In genomic region chr16:18969050-18969854, GRCh38 we compare ENCODE assay signal across 9 cellular contexts. TPM values are rescaled to one million over a fixed set of nuclear protein-coding genes. Genes with fewer than 3 reads are reported as not detected.
DNase-seq lines count a peak whose midpoint lies in the region; ATAC-seq and TF ChIP-seq lines count a peak whose summit lies in the region.
"Had no signal": no experiment of that assay in that cellular context is flagged by ENCODE, and none has a peak within 500 bp of the region (broad histone marks: within the 10 kb centered on the region; RNA-seq: fewer than 3 reads in every experiment).

No MANE protein-coding gene starts in this region.

- peaks cover 6% of the 10 kb centered on the region for H3F3A ChIP-seq in neural progenitor cell (ENCODE audit: low read depth)

- H3K4me3 Mint-ChIP-seq in activated T-helper 17 cell treated with anti-CD3 and anti-CD28 coated beads, Interleukin-2, amount 50 U/mL, for 72 hours, result peak overlapping the region; percentile 52
- peak overlapping the region; percentile 42 for H3K4me3 Mint-ChIP-seq in neural progenitor cell
- peak overlapping the region; percentile 38 for H3K4me3 Mint-ChIP-seq in stimulated activated naive CD8-positive, alpha-beta T cell treated with anti-CD3 and anti-CD28 coated beads, Interleukin-15, Interleukin-2, amounts not matched to agents 100 ng/mL and 50 ng/mL, for 24 hours

- peak; percentile 49 for DNase-seq in DMS153 treated with DMSO at 0.1 percent for 48 hours (lab: John Stamatoyannopoulos, UW; ENCODE audit: unreplicated experiment)
- peak; percentile 74 for DNase-seq in RKO (ENCODE audit: low spot score)
- DNase-seq in fibroblast of the conjunctiva (ENCODE audit: low read depth), result peak; percentile 72
- DNase-seq in neural progenitor cell (ENCODE audit: low spot score), result peak; percentile 88

- no peaks in the 10 kb centered on the region for H3K36me3 Mint-ChIP-seq in activated T-helper 17 cell treated with anti-CD3 and anti-CD28 coated beads, Interleukin-2, amount 50 U/mL, for 72 hours (ENCODE audit: low read depth)
- H3K36me3 Mint-ChIP-seq in neural progenitor cell, result no peaks in the 10 kb centered on the region
- no peaks in the 10 kb centered on the region for H3K36me3 Mint-ChIP-seq in stimulated activated naive CD8-positive, alpha-beta T cell treated with anti-CD3 and anti-CD28 coated beads, Interleukin-15, Interleukin-2, amounts not matched to agents 100 ng/mL and 50 ng/mL, for 24 hours (ENCODE audit: low read depth)

- peaks cover 9% of the 10 kb centered on the region for H3K4me1 ChIP-seq in KMS-11 (ENCODE audit: low read depth, poor library complexity, severe bottlenecking)
- H3K4me1 ChIP-seq in neural progenitor cell, result peaks cover 5% of the 10 kb centered on the region

- H3K9ac ChIP-seq in KMS-11, result no peak overlapping the region
- no peak overlapping the region for H3K9ac ChIP-seq in neural progenitor cell

- H3K4me1 Mint-ChIP-seq in activated T-helper 17 cell treated with anti-CD3 and anti-CD28 coated beads, Interleukin-2, amount 50 U/mL, for 72 hours, result peaks cover 9% of the 10 kb centered on the region
- H3K4me1 Mint-ChIP-seq in neural progenitor cell, result peaks cover 11% of the 10 kb centered on the region
- H3K4me1 Mint-ChIP-seq in stimulated activated naive CD8-positive, alpha-beta T cell treated with anti-CD3 and anti-CD28 coated beads, Interleukin-15, Interleukin-2, amounts not matched to agents 100 ng/mL and 50 ng/mL, for 24 hours (ENCODE audit: low read depth), result peaks cover 8% of the 10 kb centered on the region

- H2AFZ ChIP-seq in KMS-11 (ENCODE audit: low read depth), result peak overlapping the region; percentile 45; the same call in 1 of the 2 replicates
- peak overlapping the region; percentile 88 for H2AFZ ChIP-seq in neural progenitor cell (replicated peaks)

- TF ChIP-seq CTCF in KMS-11 (conservative IDR thresholded peaks at IDR 0.05; ENCODE audit: low read depth, low read length) (peak; percentile 97), neural progenitor cell (IDR thresholded peaks at IDR 0.05) (peak; percentile 97)

- no peaks in the 10 kb centered on the region for H3K9me3 ChIP-seq in neural progenitor cell (ENCODE audit: low read depth)

- peak overlapping the region; percentile 13 for H3K27ac Mint-ChIP-seq in activated T-helper 17 cell treated with anti-CD3 and anti-CD28 coated beads, Interleukin-2, amount 50 U/mL, for 72 hours
- H3K27ac Mint-ChIP-seq in neural progenitor cell, result no peak overlapping the region
- no peak overlapping the region for H3K27ac Mint-ChIP-seq in stimulated activated naive CD8-positive, alpha-beta T cell treated with anti-CD3 and anti-CD28 coated beads, Interleukin-15, Interleukin-2, amounts not matched to agents 100 ng/mL and 50 ng/mL, for 24 hours

- H3K4me2 ChIP-seq in KMS-11, result peak overlapping the region; percentile 27
- peak overlapping the region; percentile 92 for H3K4me2 ChIP-seq in neural progenitor cell

- H3K27ac ChIP-seq in KMS-11 (no peak overlapping the region), neural progenitor cell (no peak overlapping the region)
- H3K27ac ChIP-seq: epithelial cell of prostate had no signal

- H3K9me3 Mint-ChIP-seq in activated T-helper 17 cell treated with anti-CD3 and anti-CD28 coated beads, Interleukin-2, amount 50 U/mL, for 72 hours, result no peaks in the 10 kb centered on the region
- H3K9me3 Mint-ChIP-seq in neural progenitor cell, result no peaks in the 10 kb centered on the region
- H3K9me3 Mint-ChIP-seq in stimulated activated naive CD8-positive, alpha-beta T cell treated with anti-CD3 and anti-CD28 coated beads, Interleukin-15, Interleukin-2, amounts not matched to agents 100 ng/mL and 50 ng/mL, for 24 hours, result no peaks in the 10 kb centered on the region

- no peaks in the 10 kb centered on the region for H3K27me3 Mint-ChIP-seq in activated T-helper 17 cell treated with anti-CD3 and anti-CD28 coated beads, Interleukin-2, amount 50 U/mL, for 72 hours
- peaks cover 3% of the 10 kb centered on the region for H3K27me3 Mint-ChIP-seq in neural progenitor cell (ENCODE audit: insufficient read depth, low read depth)
- H3K27me3 Mint-ChIP-seq in stimulated activated naive CD8-positive, alpha-beta T cell treated with anti-CD3 and anti-CD28 coated beads, Interleukin-15, Interleukin-2, amounts not matched to agents 100 ng/mL and 50 ng/mL, for 24 hours, result peaks cover 3% of the 10 kb centered on the region

- H3K27me3 ChIP-seq in KMS-11 (ENCODE audit: insufficient read depth, low read depth) (no peaks in the 10 kb centered on the region), neural progenitor cell (no peaks in the 10 kb centered on the region)

- H3K36me3 ChIP-seq in KMS-11 (ENCODE audit: insufficient read depth) (no peaks in the 10 kb centered on the region), neural progenitor cell (no peaks in the 10 kb centered on the region)

- H4K20me1 ChIP-seq in KMS-11 (ENCODE audit: insufficient read depth), result no peaks in the 10 kb centered on the region
- H4K20me1 ChIP-seq in neural progenitor cell (ENCODE audit: low read depth), result no peaks in the 10 kb centered on the region

- H3K4me3 ChIP-seq in KMS-11 (IDR thresholded peaks at IDR 0.05; ENCODE audit: insufficient read depth, low read depth, low read length) (no peak overlapping the region), neural progenitor cell (peak overlapping the region; percentile 52)

- no peaks in the 10 kb centered on the region for H3K79me2 ChIP-seq in KMS-11 (ENCODE audit: insufficient read depth, low read depth)
- no peaks in the 10 kb centered on the region for H3K79me2 ChIP-seq in neural progenitor cell (ENCODE audit: low read depth)

- peak; percentile 96 for ATAC-seq in activated T-helper 17 cell treated with anti-CD3 and anti-CD28 coated beads, Interleukin-2, amount 50 U/mL, for 72 hours (replicated peaks)
- ATAC-seq in GM21367 (IDR thresholded peaks at IDR 0.05; ENCODE audit: unreplicated experiment), result no peak

RNA-seq across cellular contexts. Expression of gene TMC7, which starts 14.5 kb away (rescaled TPM):
- not detected for total RNA-seq in activated T-helper 17 cell treated with anti-CD3 and anti-CD28 coated beads, Interleukin-2, amount 50 U/mL, for 72 hours
- 6.0 and 8.2 TPM in 2 replicates for total RNA-seq in neural progenitor cell (ENCODE audit: low replicate concordance)

RNA-seq across cellular contexts. Expression of gene SMG1, which starts 43.0 kb away (rescaled TPM):
- 100 to 1,000 TPM; 166 to 216 TPM for total RNA-seq in activated T-helper 17 cell treated with anti-CD3 and anti-CD28 coated beads, Interleukin-2, amount 50 U/mL, for 72 hours
- 45.2 and 69.7 TPM in 2 replicates for total RNA-seq in neural progenitor cell (ENCODE audit: low replicate concordance)
